ENCODE assay signal across 7 cellular contexts in the genomic region with DNA sequence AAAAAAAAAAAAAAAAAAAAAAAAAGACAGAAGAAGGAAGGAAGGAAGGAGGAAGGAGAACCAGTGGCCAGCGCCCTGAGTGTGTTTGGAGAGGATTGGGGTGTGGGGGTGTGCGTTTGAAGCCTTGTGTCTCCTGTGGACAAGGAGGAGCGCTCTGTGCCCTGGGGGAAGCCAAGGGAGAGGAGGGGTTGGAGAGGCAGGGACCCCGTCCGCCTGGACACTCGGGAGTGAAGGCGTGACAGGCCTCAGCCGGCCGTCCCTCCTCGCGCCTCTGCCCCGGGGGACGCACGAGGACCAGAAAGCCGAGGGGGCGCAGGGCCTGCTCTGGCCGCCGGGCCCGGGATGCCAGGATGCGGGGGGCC.
DNase-seq lines count a peak whose midpoint lies in the region; ATAC-seq and TF ChIP-seq lines count a peak whose summit lies in the region.

No MANE protein-coding gene starts in this region.

- ATAC-seq in GM21723 (IDR thresholded peaks at IDR 0.05; ENCODE audit: unreplicated experiment), result peak; percentile 9

- H3K27me3 ChIP-seq in NT2/D1 (ENCODE audit: insufficient read depth, insufficient read length), result peaks cover 21% of the 10 kb centered on the region

- peaks cover 7% of the 10 kb centered on the region; the same call in 1 of the 2 replicates for H3K9me3 ChIP-seq in NT2/D1 (ENCODE audit: insufficient read depth, low read length)

- H3K9ac ChIP-seq in NT2/D1 (ENCODE audit: insufficient read length, low read depth), result peak overlapping the region; percentile 72

- H3K4me3 ChIP-seq in NT2/D1 (ENCODE audit: insufficient read length, low read depth) (peak overlapping the region; percentile 36), fibroblast of pulmonary artery (replicated peaks; ENCODE audit: low read depth, low read length) (peak overlapping the region; percentile 28), retinal pigment epithelial cell (ENCODE audit: low read length) (peak overlapping the region; percentile 19)

- H3K4me1 ChIP-seq in NT2/D1 (ENCODE audit: insufficient read depth, insufficient read length), result peaks cover 11% of the 10 kb centered on the region

- TF ChIP-seq CTCF in fibroblast of pulmonary artery (IDR thresholded peaks at IDR 0.05; ENCODE audit: low read length, missing control alignments), result no peak
- TF ChIP-seq CTCF in retinal pigment epithelial cell (conservative IDR thresholded peaks at IDR 0.05; ENCODE audit: low read depth, low read length), result no peak

- no peaks in the 10 kb centered on the region for H3K36me3 ChIP-seq in NT2/D1 (ENCODE audit: insufficient read depth, insufficient read length, low read length)

- DNase-seq in NT2/D1 (ENCODE audit: low read depth, low spot score) (no peak), fibroblast of pulmonary artery (ENCODE audit: low read depth) (no peak), retinal pigment epithelial cell (ENCODE audit: low read depth) (no peak), NCI-H510A treated with DMSO at 0.1 percent for 48 hours (lab: John Stamatoyannopoulos, UW) (no peak), activated gamma-delta T cell treated with Interleukin-2 at 50 U/mL for 16 hours (no peak), NCI-H1436 treated with DMSO at 0.1 percent for 48 hours (lab: John Stamatoyannopoulos, UW) (no peak)
